14 cellular contexts compared by ENCODE assay signal in the genomic region with DNA sequence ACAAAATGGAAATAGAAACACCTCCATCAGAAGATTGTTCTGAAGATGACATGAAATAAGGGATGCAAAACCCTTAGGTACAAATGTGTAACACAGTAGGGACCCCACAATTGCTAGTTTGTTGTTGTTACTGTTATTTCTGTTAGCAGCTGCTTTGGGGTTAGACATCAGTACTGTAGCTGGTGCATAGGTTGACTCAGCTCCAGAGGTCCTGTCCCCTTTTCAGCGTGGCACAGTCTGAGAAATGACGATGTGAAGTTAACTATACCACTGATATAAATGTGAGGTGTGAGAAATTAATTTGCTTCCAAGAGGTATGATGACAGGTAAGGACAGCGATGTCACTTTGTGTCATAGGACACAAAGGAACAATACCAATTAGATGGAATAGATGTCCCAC.
DNase-seq lines count a peak whose midpoint lies in the region; ATAC-seq, FAIRE-seq and TF ChIP-seq lines count a peak whose summit lies in the region.
"Had no signal": no experiment of that assay in that cellular context is flagged by ENCODE, and none has a peak within 500 bp of the region (broad histone marks: within the 10 kb centered on the region; RNA-seq: fewer than 3 reads in every experiment).

No MANE protein-coding gene starts in this region.

- no peaks in the 10 kb centered on the region for H3K23me2 ChIP-seq in H1 (ENCODE audit: low read depth, low read length)

- TF ChIP-seq POLR2A in H1 (IDR thresholded peaks at IDR 0.05; ENCODE audit: control extremely low read depth in 1 of 2, low read depth in 2 of 2, low read length in 2 of 2) (no peak), suprapubic skin (IDR thresholded peaks at IDR 0.05) (no peak)

- H3K4me1 ChIP-seq in H1 (replicated peaks in 1 of 4; ENCODE audit: control insufficient read depth in 3 of 4, insufficient read depth in 4 of 4, low read length in 3 of 4) (peaks cover 4 to 7% (median 5%) of the 10 kb centered on the region in 4 experiments; a peak in 6 of 7 replicates), suprapubic skin (no peaks in the 10 kb centered on the region), neuronal stem cell (ENCODE audit: control insufficient read depth in 2 of 2, insufficient read depth in 1 of 2, low read depth in 1 of 2, low read length in 2 of 2) (peaks cover 0 to 6% of the 10 kb centered on the region in 2 donors)
- H3K4me1 ChIP-seq: BE2C had no signal

- H2BK5ac ChIP-seq in H1 (ENCODE audit: low read depth, low read length) (no peak overlapping the region), neuronal stem cell (ENCODE audit: low read length) (no peak overlapping the region)

- no peak overlapping the region for H2BK120ac ChIP-seq in H1 (replicated peaks; ENCODE audit: low read depth, low read length)
- no peak overlapping the region for H2BK120ac ChIP-seq in neuronal stem cell (ENCODE audit: low read depth, low read length)

- FAIRE-seq in H1 (lab: Jason Lieb, UNC), result no peak

- CTCF ChIA-PET in H1 (lab: Charles Lee; ENCODE audit: partially characterized antibody), result interaction anchor here (1.1 kb wide), 2 partner anchors 9 to 44 kb away, joined by 3 read pairs; no protein-coding TSS in a partner anchor

- no peak overlapping the region for H4K5ac ChIP-seq in H1 (ENCODE audit: insufficient read length, low read depth, low read length)

- H3K4me2 ChIP-seq in H1 (ENCODE audit: insufficient read depth in 1 of 2, low read depth in 2 of 2, low read length in 2 of 2) (no peak overlapping the region), neuronal stem cell (ENCODE audit: insufficient read depth, low read length, poor library complexity, severe bottlenecking) (no peak overlapping the region)

- H2BK15ac ChIP-seq in H1 (ENCODE audit: low read length), result no peak overlapping the region
- no peak overlapping the region for H2BK15ac ChIP-seq in neuronal stem cell (ENCODE audit: low read length)

- TF ChIP-seq CTCF in H1 (IDR thresholded peaks at IDR 0.05; ENCODE audit: control extremely low read depth in 1 of 3, insufficient read depth in 1 of 3, low read depth in 1 of 3, low read length in 3 of 3), result no peak
- no peak for TF ChIP-seq CTCF in suprapubic skin (IDR thresholded peaks at IDR 0.05)

- H3K9me3 ChIP-seq in H1 (ENCODE audit: insufficient read depth in 2 of 2, low read depth in 1 of 2, low read length in 1 of 2) (no peaks in the 10 kb centered on the region), suprapubic skin (no peaks in the 10 kb centered on the region), neuronal stem cell (replicated peaks in 1 of 2; ENCODE audit: control insufficient read depth in 2 of 2, insufficient read depth in 1 of 2, low read depth in 1 of 2, low read length in 2 of 2) (no peaks in the 10 kb centered on the region)
- H3K9me3 ChIP-seq: BE2C had no signal

- TF ChIP-seq RAD21 in H1 (IDR thresholded peaks at IDR 0.05 in 1 of 2, conservative IDR thresholded peaks at IDR 0.05 in 1 of 2; ENCODE audit: low read depth in 2 of 2, low read length in 2 of 2), result no peak

- DNase-seq in H1 (ENCODE audit: low read depth in 1 of 2, low spot score in 2 of 2) (no peak), iPS-NIHi7 (ENCODE audit: extremely low spot score) (no peak), suprapubic skin (ENCODE audit: low spot score in 2 of 2) (no peak), neuronal stem cell (ENCODE audit: low spot score) (no peak), anterior cingulate cortex (lab: John Stamatoyannopoulos, UW) (no peak)
- DNase-seq: activated CD4-positive, alpha-beta T cell treated with anti-CD3 and anti-CD28 coated beads, Interleukin-2, amount 50 U/mL, for 4 hours; activated effector memory CD4-positive, alpha-beta T cell treated with anti-CD3 and anti-CD28 coated beads, Interleukin-2, amount 50 U/mL, for 16 hours; BE2C; brain microvascular endothelial cell; kidney glomerular epithelial cell; stimulated activated CD4-positive, alpha-beta T cell treated with anti-CD3 and anti-CD28 coated beads, Interleukin-4, amount 100 ng/mL, for 1 hour had no signal

- no peak overlapping the region for H4K91ac ChIP-seq in H1 (replicated peaks; ENCODE audit: insufficient read length, low read length)
- H4K91ac ChIP-seq in neuronal stem cell (ENCODE audit: low read depth, low read length, poor library complexity), result no peak overlapping the region

- H3K18ac ChIP-seq in H1 (ENCODE audit: extremely low read depth, low read length) (no peak overlapping the region), neuronal stem cell (ENCODE audit: low read length) (no peak overlapping the region)

- H3K27ac ChIP-seq in H1 (ENCODE audit: low read depth, low read length) (no peak overlapping the region), suprapubic skin (no peak overlapping the region), neuronal stem cell (replicated peaks; ENCODE audit: low read length) (no peak overlapping the region)
- H3K27ac ChIP-seq: brain microvascular endothelial cell had no signal

- H3K14ac ChIP-seq in H1 (ENCODE audit: insufficient read length) (no peak overlapping the region), neuronal stem cell (ENCODE audit: low read length) (no peak overlapping the region)

- TF ChIP-seq EP300 in H1 (IDR thresholded peaks at IDR 0.05; ENCODE audit: borderline replicate concordance in 1 of 2, low read depth in 2 of 2, low read length in 2 of 2) (no peak), suprapubic skin (IDR thresholded peaks at IDR 0.05) (no peak)

- H3K4ac ChIP-seq in H1 (replicated peaks; ENCODE audit: insufficient read length, low read depth, low read length), result no peak overlapping the region
- H3K4ac ChIP-seq in neuronal stem cell (ENCODE audit: low read length), result no peak overlapping the region

- no peak overlapping the region for H4K8ac ChIP-seq in H1 (ENCODE audit: extremely low read depth, insufficient read depth, low read length)
- no peak overlapping the region for H4K8ac ChIP-seq in neuronal stem cell (ENCODE audit: low read depth, low read length)

- no peak overlapping the region for H2AK5ac ChIP-seq in H1 (ENCODE audit: low read depth, low read length)
- H2AK5ac ChIP-seq in neuronal stem cell (ENCODE audit: low read depth, low read length), result no peak overlapping the region

- H3K9ac ChIP-seq in H1 (replicated peaks in 1 of 4; ENCODE audit: extremely low read depth in 1 of 4, low read depth in 3 of 4, low read length in 3 of 4) (no peak overlapping the region), neuronal stem cell (ENCODE audit: low read depth, low read length, poor library complexity) (no peak overlapping the region)

- H2BK12ac ChIP-seq in H1 (ENCODE audit: low read depth, low read length) (no peak overlapping the region), neuronal stem cell (ENCODE audit: low read length) (no peak overlapping the region)

- H3K27me3 ChIP-seq in H1 (replicated peaks in 1 of 4; ENCODE audit: control insufficient read depth in 3 of 4, extremely low read depth in 1 of 4, insufficient read depth in 3 of 4, low read length in 3 of 4), result no peaks in the 10 kb centered on the region
- H3K27me3 ChIP-seq in suprapubic skin, result no peaks in the 10 kb centered on the region
- H3K27me3 ChIP-seq in neuronal stem cell (ENCODE audit: control insufficient read depth in 3 of 3, insufficient read depth in 3 of 3, low read depth in 1 of 3, low read length in 3 of 3), result no peaks in the 10 kb centered on the region
- H3K27me3 ChIP-seq: BE2C, brain microvascular endothelial cell had no signal

- H2AFZ ChIP-seq in H1 (ENCODE audit: low read length) (no peak overlapping the region), neuronal stem cell (ENCODE audit: low read length) (no peak overlapping the region)

- no peaks in the 10 kb centered on the region for H3K36me3 ChIP-seq in H1 (ENCODE audit: control insufficient read depth in 2 of 4, insufficient read depth in 4 of 4, low read length in 3 of 4)
- no peaks in the 10 kb centered on the region for H3K36me3 ChIP-seq in suprapubic skin
- H3K36me3 ChIP-seq in neuronal stem cell (replicated peaks in 1 of 2; ENCODE audit: control insufficient read depth in 2 of 2, insufficient read depth in 2 of 2, low read length in 2 of 2), result no peaks in the 10 kb centered on the region
- H3K36me3 ChIP-seq: BE2C, brain microvascular endothelial cell had no signal

- H3K79me2 ChIP-seq in H1 (ENCODE audit: control insufficient read depth in 1 of 2, insufficient read depth in 2 of 2, low read length in 2 of 2), result no peaks in the 10 kb centered on the region

- POLR2A ChIA-PET in H1 (lab: Charles Lee; ENCODE audit: partially characterized antibody), result no interaction called here

- no peak overlapping the region for H3K56ac ChIP-seq in H1 (replicated peaks; ENCODE audit: insufficient read length, low read depth, low read length)

- H4K20me1 ChIP-seq in H1 (replicated peaks in 1 of 2; ENCODE audit: control insufficient read depth in 1 of 2, insufficient read depth in 2 of 2, low read length in 2 of 2), result no peaks in the 10 kb centered on the region

- H3K4me3 ChIP-seq in H1 (ENCODE audit: extremely low read depth in 1 of 4, insufficient read depth in 2 of 4, low read depth in 3 of 4, low read length in 4 of 4), result no peak overlapping the region
- no peak overlapping the region for H3K4me3 ChIP-seq in suprapubic skin
- H3K4me3 ChIP-seq in neuronal stem cell (ENCODE audit: low read length in 2 of 2), result no peak overlapping the region

- 91% methylated on average over 3 of the region's 3 CpGs; no CpG with 5 or more reads in 1 of the 2 experiments for WGBS in H1 (ENCODE audit: extremely low coverage in 1 of 2, insufficient coverage in 1 of 2, insufficient read length in 1 of 2, insufficient replicate concordance in 2 of 2, low coverage in 1 of 2, low lambda C conversion rate in 2 of 2, missing lambda C conversion rate in 1 of 2), 2 experiments
- WGBS in suprapubic skin, result 92% methylated on average over 3 of the region's 3 CpGs
- WGBS in neuronal stem cell (ENCODE audit: extremely low coverage in 2 of 2, insufficient read length in 2 of 2, insufficient replicate concordance in 1 of 2), 2 donors, result no CpG with 5 or more reads among the region's 3 CpGs

- H3K79me1 ChIP-seq in H1 (ENCODE audit: low read depth, low read length) (no peaks in the 10 kb centered on the region), neuronal stem cell (ENCODE audit: low read depth, low read length) (no peaks in the 10 kb centered on the region)

- H3K23ac ChIP-seq in H1 (ENCODE audit: insufficient read length), result no peak overlapping the region
- no peak overlapping the region for H3K23ac ChIP-seq in neuronal stem cell (ENCODE audit: low read depth, low read length, poor library complexity)

- H2BK20ac ChIP-seq in H1 (ENCODE audit: low read length), result 0 out of 2 replicates have a peak overlapping the region, but pooled peaks have one; percentile 38

- ATAC-seq in GM18867 (IDR thresholded peaks at IDR 0.05; ENCODE audit: unreplicated experiment) (peak; percentile 55), GM21619 (IDR thresholded peaks at IDR 0.05; ENCODE audit: unreplicated experiment) (peak; percentile 33), HG03139 (IDR thresholded peaks at IDR 0.05; ENCODE audit: unreplicated experiment) (peak; percentile 14)

TF ChIP-seq in H1, 55 proteins besides CTCF, POLR2A, EP300 and RAD21 (continues in another document):
- TF ChIP-seq POLR2AphosphoS5 (IDR thresholded peaks at IDR 0.05; ENCODE audit: low read depth, low read length), result no peak
- TF ChIP-seq EZH2 (IDR thresholded peaks at IDR 0.05; ENCODE audit: low read depth, low read length, severe bottlenecking), result no peak
- TF ChIP-seq EGR1 (IDR thresholded peaks at IDR 0.05; ENCODE audit: borderline replicate concordance, low read depth, low read length), result no peak
- TF ChIP-seq FOSL1 (IDR thresholded peaks at IDR 0.05; ENCODE audit: insufficient read depth, low read depth, low read length), result no peak
